Comparison of ENCODE assay signal across 9 cellular contexts in the genomic region with DNA sequence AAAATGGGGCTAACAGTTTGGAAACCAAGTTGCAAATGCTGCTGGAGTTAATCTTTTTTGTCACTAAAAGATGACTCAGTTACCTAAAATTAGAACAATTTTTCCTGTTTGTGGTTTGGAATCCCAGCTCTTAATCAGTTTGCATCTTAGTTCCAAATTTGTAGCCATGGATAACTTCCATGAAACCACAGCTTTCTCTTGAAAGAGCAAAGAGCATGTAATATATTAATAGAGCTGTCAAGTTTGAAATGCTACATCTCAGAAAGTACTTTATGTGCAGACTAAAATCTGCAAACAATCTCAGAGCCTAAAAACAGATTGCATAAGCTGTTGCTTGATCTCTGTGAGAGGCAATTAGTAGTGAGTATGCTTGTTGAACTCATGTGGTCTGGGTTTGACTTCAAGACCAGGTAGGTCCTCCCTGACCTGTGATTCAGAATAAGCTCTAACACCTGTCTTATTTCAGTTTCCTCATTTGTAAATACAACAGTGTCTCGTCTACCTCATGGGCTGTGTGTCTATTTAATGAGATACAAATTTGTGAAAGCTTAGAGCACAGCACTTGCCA. TPM values are rescaled to one million over a fixed set of nuclear protein-coding genes. Genes with fewer than 3 reads are reported as not detected.
DNase-seq lines count a peak whose midpoint lies in the region; ATAC-seq, FAIRE-seq and TF ChIP-seq lines count a peak whose summit lies in the region.
"Had no signal": no experiment of that assay in that cellular context is flagged by ENCODE, and none has a peak within 500 bp of the region (broad histone marks: within the 10 kb centered on the region; RNA-seq: fewer than 3 reads in every experiment).

No MANE protein-coding gene starts in this region.

- WGBS in adrenal gland, 4 donors = 50 to 68% (median 62%) methylated on average over 1 of the region's 1 CpG
- WGBS in right cardiac atrium = 39% methylated on average over 1 of the region's 1 CpG

- FAIRE-seq in GM19239 (lab: Jason Lieb, UNC) = peak; percentile 92

- H3K4me3 ChIP-seq in adrenal gland (no peak overlapping the region), right cardiac atrium (ENCODE audit: low read length) (no peak overlapping the region)

- H3K27me3 Mint-ChIP-seq in T-helper 17 cell = no peaks in the 10 kb centered on the region
- H3K27me3 Mint-ChIP-seq in activated T-helper 17 cell treated with anti-CD3 and anti-CD28 coated beads, Interleukin-2, amount 50 U/mL, for 72 hours = no peaks in the 10 kb centered on the region
- H3K27me3 Mint-ChIP-seq: activated naive CD8-positive, alpha-beta T cell had no signal

- intact Hi-C loops in adrenal gland (cut with DNase I) (no loop called here), right cardiac atrium (cut with DNase I) (no loop called here)

- no peaks in the 10 kb centered on the region for H3K36me3 Mint-ChIP-seq in T-helper 17 cell (ENCODE audit: low read depth)
- peaks cover 83% of the 10 kb centered on the region for H3K36me3 Mint-ChIP-seq in activated T-helper 17 cell treated with anti-CD3 and anti-CD28 coated beads, Interleukin-2, amount 50 U/mL, for 72 hours (ENCODE audit: low read depth)

- DNase-seq in GM19239 (ENCODE audit: insufficient read length, low spot score) (no peak), adrenal gland (no peak), right cardiac atrium (no peak), superior temporal gyrus (ENCODE audit: extremely low spot score) (peak; percentile 69), T-helper 17 cell (no peak)

- peaks cover 7% of the 10 kb centered on the region for H3K4me1 Mint-ChIP-seq in T-helper 17 cell
- peaks cover 6% of the 10 kb centered on the region for H3K4me1 Mint-ChIP-seq in activated T-helper 17 cell treated with anti-CD3 and anti-CD28 coated beads, Interleukin-2, amount 50 U/mL, for 72 hours

- TF ChIP-seq POLR2A in adrenal gland (IDR thresholded peaks at IDR 0.05) = no peak

- H3K27ac ChIP-seq in adrenal gland = peak overlapping the region in 4 of 5 donors; percentile 41 to 75 (median 50)
- peak overlapping the region; percentile 85 for H3K27ac ChIP-seq in right cardiac atrium (ENCODE audit: low read length)

- peaks cover 14 to 29% of the 10 kb centered on the region in 2 donors for H3K4me1 ChIP-seq in adrenal gland (replicated peaks in 1 of 2)
- H3K4me1 ChIP-seq in right cardiac atrium (ENCODE audit: control insufficient read depth, insufficient read depth, low read length) = peaks cover 6% of the 10 kb centered on the region

- no peaks in the 10 kb centered on the region for H3K36me3 ChIP-seq in adrenal gland (replicated peaks in 1 of 2)

- TF ChIP-seq CTCF in adrenal gland (IDR thresholded peaks at IDR 0.05) = no peak

- H3K27me3 ChIP-seq in adrenal gland (no peaks in the 10 kb centered on the region), right cardiac atrium (ENCODE audit: control insufficient read depth, insufficient read depth) (no peaks in the 10 kb centered on the region)

- ATAC-seq in right cardiac atrium = peak; percentile 65 to 85
- no peak for ATAC-seq in T-helper 17 cell
- ATAC-seq in GM19035 (IDR thresholded peaks at IDR 0.05; ENCODE audit: unreplicated experiment) = no peak
- no peak for ATAC-seq in GM18861 (IDR thresholded peaks at IDR 0.05; ENCODE audit: unreplicated experiment)
- no peak for ATAC-seq in activated T-helper 17 cell treated with anti-CD3 and anti-CD28 coated beads, Interleukin-2, amount 50 U/mL, for 72 hours (replicated peaks)

- H3K9me3 ChIP-seq in adrenal gland (replicated peaks in 1 of 3) (no peaks in the 10 kb centered on the region), right cardiac atrium (ENCODE audit: control insufficient read depth, low read length) (no peaks in the 10 kb centered on the region), T-helper 17 cell (ENCODE audit: control insufficient read depth, low read length, poor library complexity, severe bottlenecking) (no peaks in the 10 kb centered on the region)

- no peak overlapping the region for H3K27ac Mint-ChIP-seq in T-helper 17 cell
- H3K27ac Mint-ChIP-seq in activated T-helper 17 cell treated with anti-CD3 and anti-CD28 coated beads, Interleukin-2, amount 50 U/mL, for 72 hours = no peak overlapping the region
- H3K27ac Mint-ChIP-seq: activated naive CD8-positive, alpha-beta T cell had no signal

- H3K9me3 Mint-ChIP-seq in activated T-helper 17 cell treated with anti-CD3 and anti-CD28 coated beads, Interleukin-2, amount 50 U/mL, for 72 hours = no peaks in the 10 kb centered on the region

- H3K4me3 Mint-ChIP-seq in T-helper 17 cell = no peak overlapping the region
- no peak overlapping the region for H3K4me3 Mint-ChIP-seq in activated T-helper 17 cell treated with anti-CD3 and anti-CD28 coated beads, Interleukin-2, amount 50 U/mL, for 72 hours
- H3K4me3 Mint-ChIP-seq: activated naive CD8-positive, alpha-beta T cell had no signal

RNA-seq across cellular contexts. Expression of a gene that starts 23.5 kb away (rescaled TPM):
- total RNA-seq in adrenal gland (10 to 100 TPM in 2 of 8 donors, 1 to 10 TPM in 6; 3.2 to 12.7 (median 8.8) TPM), right cardiac atrium (10 to 100 TPM; 19.9 to 27.5 (median 21.3) TPM), T-helper 17 cell (1 to 10 TPM; 8.0 to 9.9 TPM)
- polyA plus RNA-seq in adrenal gland (1 to 10 TPM; 6.3 to 7.5 (median 6.6) TPM), right cardiac atrium (11.6 TPM)
- total RNA-seq in activated T-helper 17 cell treated with anti-CD3 and anti-CD28 coated beads, Interleukin-2, amount 50 U/mL, for 72 hours = 10 to 100 TPM in 1 of 2 donors, 1 to 10 TPM in 1; 6.0 to 13.4 TPM

RNA-seq across cellular contexts. Expression of a gene that starts 59.5 kb away (rescaled TPM):
- total RNA-seq in adrenal gland (1 to 10 TPM in 2 of 8 donors, under 1 TPM in 5, not detected in 1; 0.14 to 2.0 (median 0.69) TPM), right cardiac atrium (under 1 TPM; 0.62 to 0.95 (median 0.78) TPM), T-helper 17 cell (1 to 10 TPM; 2.1 to 3.3 TPM)
- polyA plus RNA-seq in adrenal gland (1 to 10 TPM in 1 of 3 donors, under 1 TPM in 2; 0.17 to 1.1 (median 0.72) TPM), right cardiac atrium (0.63 TPM)
- 10 to 100 TPM; 15.9 to 18.3 TPM for total RNA-seq in activated T-helper 17 cell treated with anti-CD3 and anti-CD28 coated beads, Interleukin-2, amount 50 U/mL, for 72 hours

Comparison
In these comparisons a context has a peak if more than half of its experiments do, and no peak if none do; other contexts are left out.
1. ATAC-seq: peak in right cardiac atrium (2 of 2); none in T-helper 17 cell (single experiment), GM19035 (single experiment), GM18861 (single experiment) and activated T-helper 17 cell treated with anti-CD3 and anti-CD28 coated beads, Interleukin-2, amount 50 U/mL, for 72 hours (single experiment).